In the genomic region with DNA sequence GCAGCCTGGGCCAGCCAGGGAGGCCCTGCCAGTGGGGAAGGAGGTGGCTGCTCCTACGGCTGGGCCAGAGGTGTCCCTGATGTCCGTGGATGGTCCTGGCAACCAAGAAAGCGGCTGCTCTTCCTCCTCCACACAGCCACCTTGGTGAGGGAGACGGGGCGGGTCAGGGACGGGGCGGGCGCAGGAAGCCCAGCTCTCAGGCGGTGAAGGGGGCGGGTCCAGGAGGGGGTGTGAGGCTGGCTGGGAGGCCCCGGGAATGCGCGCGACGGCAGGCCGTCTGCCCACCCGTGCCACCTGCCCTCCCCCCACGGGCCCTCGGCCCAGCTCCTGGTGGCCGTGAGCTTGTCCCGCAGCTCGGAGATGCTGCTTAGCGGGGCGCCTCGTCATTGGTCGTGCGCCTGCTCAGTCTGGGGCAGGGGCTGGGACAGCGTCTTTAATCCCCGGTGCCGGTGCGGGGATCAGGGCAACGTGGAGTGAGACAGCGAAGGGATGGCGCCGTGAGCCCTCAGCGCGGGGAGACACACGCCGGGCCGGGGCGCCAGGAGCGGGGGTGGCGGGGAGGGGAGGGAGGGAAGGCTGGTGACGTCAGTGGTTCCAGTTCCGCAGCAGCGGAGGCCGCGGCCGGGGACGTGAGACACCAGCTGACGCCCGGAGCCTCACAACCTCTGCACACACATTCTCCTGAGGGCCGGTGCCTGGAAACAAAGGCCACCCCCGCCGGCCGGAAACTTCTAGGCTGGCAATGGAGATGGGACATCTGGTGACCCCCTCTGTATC, we compare ENCODE assay signal across 8 cellular contexts.
DNase-seq lines count a peak whose midpoint lies in the region; ATAC-seq lines count a peak whose summit lies in the region.

No MANE protein-coding gene starts in this region.

- 0 out of 2 replicates have a peak, but pooled peaks cover 3% of the 10 kb centered on the region for H3K27me3 ChIP-seq in HUES48 (ENCODE audit: control insufficient read depth, insufficient read depth, low read length)
- no peaks in the 10 kb centered on the region for H3K27me3 ChIP-seq in subcutaneous abdominal adipose tissue (ENCODE audit: control insufficient read depth in 5 of 5, insufficient read depth in 4 of 5, low read length in 5 of 5)

- H3K4me1 ChIP-seq in HUES48 (ENCODE audit: control insufficient read depth, insufficient read depth, low read length) (peaks cover 3% of the 10 kb centered on the region; the same call in 1 of the 2 replicates), subcutaneous abdominal adipose tissue (ENCODE audit: control insufficient read depth in 5 of 5, insufficient read depth in 5 of 5, low read length in 5 of 5) (peaks cover 1 to 18% (median 11%) of the 10 kb centered on the region in 5 donors)

- H3K36me3 ChIP-seq in HUES48 (ENCODE audit: control insufficient read depth, insufficient read depth, low read length) (no peaks in the 10 kb centered on the region), subcutaneous abdominal adipose tissue (ENCODE audit: control insufficient read depth in 5 of 5, insufficient read depth in 5 of 5, low read length in 5 of 5) (no peaks in the 10 kb centered on the region)

- H3K9me3 ChIP-seq in HUES48 (ENCODE audit: control insufficient read depth, insufficient read depth, low read length) (no peaks in the 10 kb centered on the region), subcutaneous abdominal adipose tissue (ENCODE audit: control insufficient read depth in 5 of 5, low read length in 5 of 5) (peaks cover 0 to 5% (median 0%) of the 10 kb centered on the region in 5 donors)

- H3K9ac ChIP-seq in HUES48 (ENCODE audit: low read depth, low read length), result peak overlapping the region; percentile 26
- H3K9ac ChIP-seq in subcutaneous abdominal adipose tissue (ENCODE audit: low read length in 5 of 5), result peak overlapping the region in 4 of 5 donors; percentile 51 to 83 (median 76)

- DNase-seq in AG20443 (ENCODE audit: low spot score) (peak; percentile 89), SHP77 treated with DMSO at 0.1 percent for 48 hours (lab: John Stamatoyannopoulos, UW) (peak; percentile 1), globus pallidus (ENCODE audit: low spot score) (peak; percentile 75), nucleus accumbens (lab: John Stamatoyannopoulos, UW) (peak in 50 of 56 donors; percentile 16 to 82 (median 54))
- peak; percentile 82 for DNase-seq in activated naive CD4-positive, alpha-beta T cell treated with Interleukin-2 at 50 U/mL for 16 hours

- H3K4me3 ChIP-seq in HUES48 (ENCODE audit: low read depth, low read length) (peak overlapping the region; percentile 73), subcutaneous abdominal adipose tissue (ENCODE audit: low read depth in 1 of 5, low read length in 5 of 5) (peak overlapping the region; percentile 48 to 73 (median 61))

- peak; percentile 62 for ATAC-seq in GM19397 (IDR thresholded peaks at IDR 0.05; ENCODE audit: unreplicated experiment)

- H3K27ac ChIP-seq in HUES48 (ENCODE audit: low read depth, low read length) (no peak overlapping the region), subcutaneous abdominal adipose tissue (ENCODE audit: low read depth, low read length) (peak overlapping the region; percentile 62)

Comparison
In these comparisons a context has a peak if more than half of its experiments do, and no peak if none do; other contexts are left out.
1. DNase-seq: peak in every context shown above with its lines; median percentile 89 in AG20443; 82 in activated naive CD4-positive, alpha-beta T cell treated with Interleukin-2 at 50 U/mL for 16 hours; 75 in globus pallidus; 54 in nucleus accumbens; 1 in SHP77 treated with DMSO at 0.1 percent for 48 hours.